In genomic region chr5:181160144-181160754, GRCh38 we compare ENCODE assay signal across 8 cellular contexts.
DNase-seq lines count a peak whose midpoint lies in the region; ATAC-seq and TF ChIP-seq lines count a peak whose summit lies in the region.

No MANE protein-coding gene starts in this region.

- H3K4me3 ChIP-seq in GM12865 (ENCODE audit: low read depth, low read length) (peak overlapping the region; percentile 53), retinal pigment epithelial cell (ENCODE audit: low read length) (peak overlapping the region; percentile 27)

- POLR2A ChIA-PET in RWPE1 (lab: Yijun Ruan, JAX; ENCODE audit: low non-redundant PET) = no interaction called here

- intact Hi-C loops in head of caudate nucleus (cut with DNase I) = no loop called here

- ATAC-seq in HG02678 (IDR thresholded peaks at IDR 0.05; ENCODE audit: unreplicated experiment) = peak; percentile 54

- CTCF ChIA-PET in RWPE1 (lab: Yijun Ruan, JAX) = interaction anchor here (2.4 kb wide), 1 partner anchor 13 kb away, joined by 26 read pairs; no protein-coding TSS in a partner anchor

- peak overlapping the region; percentile 75 for H3K27ac ChIP-seq in RWPE1

- peak; percentile 89 for DNase-seq in GM12865 (ENCODE audit: low read depth)
- peak; percentile 77 for DNase-seq in RWPE1 (ENCODE audit: low spot score)
- DNase-seq in activated gamma-delta T cell (lab: John Stamatoyannopoulos, UW) = peak; percentile 53
- peak; percentile 48 to 84 (median 69) for DNase-seq in head of caudate nucleus
- no peak for DNase-seq in retinal pigment epithelial cell (ENCODE audit: low read depth)
- no peak for DNase-seq in NCI-H510A (lab: John Stamatoyannopoulos, UW)
- no peak for DNase-seq in cortex of kidney (lab: John Stamatoyannopoulos, UW)

- TF ChIP-seq CTCF in GM12865 (IDR thresholded peaks at IDR 0.05; ENCODE audit: insufficient read depth, low read depth, low read length, missing control alignments) = no peak
- no peak for TF ChIP-seq CTCF in RWPE1 (conservative IDR thresholded peaks at IDR 0.05; ENCODE audit: low read depth)
- TF ChIP-seq CTCF in retinal pigment epithelial cell (conservative IDR thresholded peaks at IDR 0.05; ENCODE audit: low read depth, low read length) = no peak

Comparison
In these comparisons a context has a peak if more than half of its experiments do, and no peak if none do; other contexts are left out.
1. DNase-seq: peak in GM12865 (single experiment), RWPE1 (single experiment), activated gamma-delta T cell (single experiment) and head of caudate nucleus (42 of 42); none in retinal pigment epithelial cell (single experiment), NCI-H510A (single experiment) and cortex of kidney (single experiment).